In the genomic region with DNA sequence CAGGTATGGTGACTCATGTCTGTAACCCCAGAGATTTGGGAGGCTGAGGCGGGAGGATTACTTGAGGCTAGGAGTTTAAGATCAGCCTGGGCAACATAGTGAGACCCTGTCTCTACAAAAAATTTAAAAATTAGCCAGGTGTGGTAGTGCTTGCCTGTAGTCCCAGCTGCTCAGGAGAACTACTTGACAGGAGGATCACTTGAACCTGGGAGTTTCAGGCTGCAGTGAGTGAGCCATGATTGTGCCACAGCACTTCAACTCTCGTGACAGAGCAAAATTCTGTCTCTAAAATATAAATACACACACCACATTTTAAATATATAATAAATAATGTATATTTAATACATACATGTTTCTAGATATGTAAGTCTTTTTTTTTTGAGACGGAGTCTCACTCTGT, we compare ENCODE assay signal across 17 cellular contexts.
"Had no signal": no experiment of that assay in that cellular context is flagged by ENCODE, and none has a peak within 500 bp of the region (broad histone marks: within the 10 kb centered on the region; RNA-seq: fewer than 3 reads in every experiment).

No MANE protein-coding gene starts in this region.

- DNase-seq: colonic mucosa; dermis blood vessel endothelial cell; esophagus squamous epithelium; kidney; left cardiac atrium; left ventricle myocardium superior; mucosa of descending colon; naive thymus-derived CD8-positive, alpha-beta T cell; posterior cingulate gyrus; stimulated activated CD4-positive, alpha-beta T cell treated with anti-CD3 and anti-CD28 coated beads, Interleukin-2, amount 100 ng/mL, for 48 hours; stimulated activated naive CD4-positive, alpha-beta T cell treated with Interleukin-2 at 50 U/mL for 16 hours; tibial artery had no signal

- H3K27ac ChIP-seq: colonic mucosa, esophagus squamous epithelium, hepatocyte, right atrium auricular region, suprapubic skin, tibial artery had no signal

- H3K4me2 ChIP-seq: hepatocyte, smooth muscle cell had no signal

- FAIRE-seq: kidney had no signal

- ATAC-seq: gastroesophageal sphincter; left cardiac atrium; left ventricle myocardium superior; mucosa of descending colon; naive thymus-derived CD8-positive, alpha-beta T cell had no signal

- H3K9me3 ChIP-seq: colonic mucosa, esophagus squamous epithelium, gastroesophageal sphincter, mucosa of descending colon, right atrium auricular region, suprapubic skin, tibial artery had no signal

- H3K27me3 ChIP-seq: colonic mucosa, esophagus squamous epithelium, gastroesophageal sphincter, hepatocyte, right atrium auricular region, suprapubic skin, tibial artery had no signal

- H3K36me3 ChIP-seq: colonic mucosa, esophagus squamous epithelium, gastroesophageal sphincter, right atrium auricular region, suprapubic skin, tibial artery had no signal

- H3K4me1 ChIP-seq: colonic mucosa had no signal

- H2AFZ ChIP-seq: hepatocyte had no signal

- H3K4me3 ChIP-seq: colonic mucosa, esophagus squamous epithelium, gastroesophageal sphincter, hepatocyte, mucosa of descending colon, right atrium auricular region, smooth muscle cell, suprapubic skin, tibial artery had no signal
